Comparison of ENCODE assay signal across 8 cellular contexts in genomic region chr9:6412572-6413364, GRCh38. TPM values are rescaled to one million over a fixed set of nuclear protein-coding genes. Genes with fewer than 3 reads are reported as not detected.
DNase-seq lines count a peak whose midpoint lies in the region; ATAC-seq and TF ChIP-seq lines count a peak whose summit lies in the region.

A gene with protein sequence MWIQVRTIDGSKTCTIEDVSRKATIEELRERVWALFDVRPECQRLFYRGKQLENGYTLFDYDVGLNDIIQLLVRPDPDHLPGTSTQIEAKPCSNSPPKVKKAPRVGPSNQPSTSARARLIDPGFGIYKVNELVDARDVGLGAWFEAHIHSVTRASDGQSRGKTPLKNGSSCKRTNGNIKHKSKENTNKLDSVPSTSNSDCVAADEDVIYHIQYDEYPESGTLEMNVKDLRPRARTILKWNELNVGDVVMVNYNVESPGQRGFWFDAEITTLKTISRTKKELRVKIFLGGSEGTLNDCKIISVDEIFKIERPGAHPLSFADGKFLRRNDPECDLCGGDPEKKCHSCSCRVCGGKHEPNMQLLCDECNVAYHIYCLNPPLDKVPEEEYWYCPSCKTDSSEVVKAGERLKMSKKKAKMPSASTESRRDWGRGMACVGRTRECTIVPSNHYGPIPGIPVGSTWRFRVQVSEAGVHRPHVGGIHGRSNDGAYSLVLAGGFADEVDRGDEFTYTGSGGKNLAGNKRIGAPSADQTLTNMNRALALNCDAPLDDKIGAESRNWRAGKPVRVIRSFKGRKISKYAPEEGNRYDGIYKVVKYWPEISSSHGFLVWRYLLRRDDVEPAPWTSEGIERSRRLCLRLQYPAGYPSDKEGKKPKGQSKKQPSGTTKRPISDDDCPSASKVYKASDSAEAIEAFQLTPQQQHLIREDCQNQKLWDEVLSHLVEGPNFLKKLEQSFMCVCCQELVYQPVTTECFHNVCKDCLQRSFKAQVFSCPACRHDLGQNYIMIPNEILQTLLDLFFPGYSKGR (plus strand): TSS chr9:6413199. CDS start chr9:6413491, 292 bp downstream.

- H3K4me3 ChIP-seq in GM12864 (ENCODE audit: low read depth, low read length) (peak within 1 kb of the TSS; percentile 96), cardiac muscle cell (peak within 1 kb of the TSS; percentile 69), trophoblast cell (ENCODE audit: low read depth, low read length) (peak within 1 kb of the TSS; percentile 99), transverse colon (peak within 1 kb of the TSS; percentile 39 to 98 (median 80))

- peak within 1 kb of the TSS; percentile 93 for H3K27ac Mint-ChIP-seq in activated naive CD8-positive, alpha-beta T cell treated with anti-CD3 and anti-CD28 coated beads, Interleukin-2, amount 50 U/mL, for 24 hours

- intact Hi-C loops in transverse colon (cut with DNase I; ENCODE audit: low total_unique reads): loop anchor here (2.0 to 5.0 kb wide), 2 partner anchors 160 to 344 kb away; partner anchors contain the start of gene KDM4C

- peak within 1 kb of the TSS; percentile 91 for H4K8ac ChIP-seq in trophoblast cell (ENCODE audit: low read depth, low read length)

- peak within 1 kb of the TSS; percentile 69 for H2AK5ac ChIP-seq in trophoblast cell (ENCODE audit: low read length)

- H3K27me3 ChIP-seq in cardiac muscle cell (peaks cover 20% of the 10 kb centered on the region), trophoblast cell (ENCODE audit: insufficient read depth, low read length) (no peaks in the 10 kb centered on the region), transverse colon (no peaks in the 10 kb centered on the region)

- peaks cover 36% of the 10 kb centered on the region for H3K4me1 Mint-ChIP-seq in activated naive CD8-positive, alpha-beta T cell treated with anti-CD3 and anti-CD28 coated beads, Interleukin-2, amount 50 U/mL, for 24 hours

- H2BK120ac ChIP-seq in trophoblast cell (ENCODE audit: insufficient read depth, low read length, poor library complexity): peak within 1 kb of the TSS; percentile 52

- H3K79me2 ChIP-seq in trophoblast cell (ENCODE audit: control insufficient read depth, insufficient read depth, low read length, poor library complexity): peaks cover 19% of the 10 kb centered on the region

- peak within 1 kb of the TSS; percentile 95 for H4K12ac ChIP-seq in trophoblast cell (ENCODE audit: low read depth, low read length)

- H3K14ac ChIP-seq in trophoblast cell (ENCODE audit: low read length): peak within 1 kb of the TSS; percentile 72

- no peak within 1 kb of the TSS for H2BK12ac ChIP-seq in trophoblast cell (ENCODE audit: low read length)

- peak; percentile 76 for ATAC-seq in HG02759 (IDR thresholded peaks at IDR 0.05; ENCODE audit: unreplicated experiment)
- peak; percentile 89 for ATAC-seq in activated naive CD8-positive, alpha-beta T cell treated with anti-CD3 and anti-CD28 coated beads, Interleukin-2, amount 50 U/mL, for 24 hours

- H3K4me2 ChIP-seq in trophoblast cell (ENCODE audit: low read length): peak within 1 kb of the TSS; percentile 72

- H3K27ac ChIP-seq in cardiac muscle cell: peak within 1 kb of the TSS; percentile 69
- peak within 1 kb of the TSS; percentile 62 for H3K27ac ChIP-seq in trophoblast cell (ENCODE audit: low read depth, low read length)
- H3K27ac ChIP-seq in transverse colon: peak within 1 kb of the TSS; percentile 82 to 94 (median 88)

- H3K36me3 ChIP-seq in cardiac muscle cell (no peaks in the 10 kb centered on the region), trophoblast cell (ENCODE audit: control insufficient read depth in 1 of 2, insufficient read depth in 2 of 2, low read length in 2 of 2) (peaks cover 0 to 4% of the 10 kb centered on the region in 2 experiments), transverse colon (no peaks in the 10 kb centered on the region)

- no peaks in the 10 kb centered on the region for H3K9me3 Mint-ChIP-seq in activated naive CD8-positive, alpha-beta T cell treated with anti-CD3 and anti-CD28 coated beads, Interleukin-2, amount 50 U/mL, for 24 hours

- in situ Hi-C loops in transverse colon (cut with MboI; ENCODE audit: low pct_ligation_motif_present in 1 of 4, low pct_unique_long_range_greater_than_20kb in 1 of 4, low sequenced_read_pairs in 3 of 4): no loop called here

- WGBS in trophoblast cell (ENCODE audit: extremely low coverage, insufficient coverage, insufficient read length): no CpG with 5 or more reads among the region's 80 CpGs
- 21% methylated on average over 60 of the region's 80 CpGs; no CpG with 5 or more reads in 1 of the 2 donors for WGBS in transverse colon (ENCODE audit: low coverage in 1 of 2), 2 donors

- H3K23ac ChIP-seq in trophoblast cell (ENCODE audit: low read length): no peak within 1 kb of the TSS

- peak within 1 kb of the TSS; percentile 91 for H2AFZ ChIP-seq in trophoblast cell (ENCODE audit: insufficient read depth, low read length, poor library complexity)

- peaks cover 15% of the 10 kb centered on the region for H3K79me1 ChIP-seq in trophoblast cell (ENCODE audit: low read length)

- DNase-seq in GM12864 (ENCODE audit: low read depth): peak; percentile 98
- peak; percentile 86 to 94 (median 94) for DNase-seq in NCI-H1417 (lab: John Stamatoyannopoulos, UW)
- peak; percentile 46 to 71 for DNase-seq in SW 1271 (lab: John Stamatoyannopoulos, UW)
- DNase-seq in activated naive CD8-positive, alpha-beta T cell treated with anti-CD3 and anti-CD28 coated beads, Interleukin-2, amount 50 U/mL, for 24 hours: peak; percentile 99
- DNase-seq in cardiac muscle cell (ENCODE audit: low read depth in 1 of 2, low spot score in 1 of 2): peak; percentile 97 to 98
- peak; percentile 99 for DNase-seq in trophoblast cell
- peak; percentile 99 for DNase-seq in transverse colon

- peak within 1 kb of the TSS; percentile 97 for H3K4me3 Mint-ChIP-seq in activated naive CD8-positive, alpha-beta T cell treated with anti-CD3 and anti-CD28 coated beads, Interleukin-2, amount 50 U/mL, for 24 hours

- peak within 1 kb of the TSS; percentile 39 for H3K18ac ChIP-seq in trophoblast cell (ENCODE audit: low read length)

- TF ChIP-seq CTCF in GM12864 (IDR thresholded peaks at IDR 0.05; ENCODE audit: low read depth, low read length, missing control alignments): no peak
- TF ChIP-seq CTCF in cardiac muscle cell (IDR thresholded peaks at IDR 0.05; ENCODE audit: low read depth, low read length): no peak
- TF ChIP-seq CTCF in transverse colon (IDR thresholded peaks at IDR 0.05): no peak

- H3K9me3 ChIP-seq in cardiac muscle cell (ENCODE audit: low read depth): no peaks in the 10 kb centered on the region
- no peaks in the 10 kb centered on the region for H3K9me3 ChIP-seq in trophoblast cell (ENCODE audit: insufficient read depth, low read depth, low read length)
- no peaks in the 10 kb centered on the region for H3K9me3 ChIP-seq in transverse colon

- peak within 1 kb of the TSS; percentile 98 for H3K9ac ChIP-seq in trophoblast cell (ENCODE audit: low read length)

- H3K27me3 Mint-ChIP-seq in activated naive CD8-positive, alpha-beta T cell treated with anti-CD3 and anti-CD28 coated beads, Interleukin-2, amount 50 U/mL, for 24 hours: no peaks in the 10 kb centered on the region

- peak within 1 kb of the TSS; percentile 87 for H4K91ac ChIP-seq in trophoblast cell (ENCODE audit: low read depth, low read length)

- H3K4me1 ChIP-seq in cardiac muscle cell (ENCODE audit: low read depth) (peaks cover 13% of the 10 kb centered on the region), trophoblast cell (ENCODE audit: control insufficient read depth in 1 of 2, insufficient read depth in 2 of 2, low read length in 2 of 2) (peaks cover 3 to 7% of the 10 kb centered on the region in 2 experiments), transverse colon (peaks cover 8 to 36% (median 16%) of the 10 kb centered on the region in 4 donors)

- no peak for TF ChIP-seq EP300 in transverse colon (IDR thresholded peaks at IDR 0.05; ENCODE audit: low read depth)

- H3K36me3 Mint-ChIP-seq in activated naive CD8-positive, alpha-beta T cell treated with anti-CD3 and anti-CD28 coated beads, Interleukin-2, amount 50 U/mL, for 24 hours (ENCODE audit: low read depth): peaks cover 26% of the 10 kb centered on the region

- H2BK5ac ChIP-seq in trophoblast cell (ENCODE audit: low read depth, low read length, poor library complexity): peak within 1 kb of the TSS; percentile 23

- H3K4ac ChIP-seq in trophoblast cell (ENCODE audit: low read depth, low read length): peak within 1 kb of the TSS; percentile 98

- TF ChIP-seq POLR2A in transverse colon (IDR thresholded peaks at IDR 0.05): peak; percentile 85

RNA-seq across cellular contexts. Expression of the gene that starts here (rescaled TPM):
- total RNA-seq in cardiac muscle cell: 25.5 and 38.6 TPM in 2 replicates
- polyA plus RNA-seq in cardiac muscle cell: 18.1 and 19.6 TPM in 2 replicates
- polyA plus RNA-seq in trophoblast cell (2013): 18.9 and 19.8 TPM in 2 replicates
- total RNA-seq in transverse colon: 10 to 100 TPM; 40.8 to 64.0 (median 51.4) TPM

Comparison
In these comparisons a context has a peak if more than half of its experiments do, and no peak if none do; other contexts are left out.
1. Peak in every context shown above with its lines: DNase-seq, ATAC-seq, H3K4me3 ChIP-seq and H3K27ac ChIP-seq.